Comparison of ENCODE assay signal across 8 cellular contexts in the genomic region with DNA sequence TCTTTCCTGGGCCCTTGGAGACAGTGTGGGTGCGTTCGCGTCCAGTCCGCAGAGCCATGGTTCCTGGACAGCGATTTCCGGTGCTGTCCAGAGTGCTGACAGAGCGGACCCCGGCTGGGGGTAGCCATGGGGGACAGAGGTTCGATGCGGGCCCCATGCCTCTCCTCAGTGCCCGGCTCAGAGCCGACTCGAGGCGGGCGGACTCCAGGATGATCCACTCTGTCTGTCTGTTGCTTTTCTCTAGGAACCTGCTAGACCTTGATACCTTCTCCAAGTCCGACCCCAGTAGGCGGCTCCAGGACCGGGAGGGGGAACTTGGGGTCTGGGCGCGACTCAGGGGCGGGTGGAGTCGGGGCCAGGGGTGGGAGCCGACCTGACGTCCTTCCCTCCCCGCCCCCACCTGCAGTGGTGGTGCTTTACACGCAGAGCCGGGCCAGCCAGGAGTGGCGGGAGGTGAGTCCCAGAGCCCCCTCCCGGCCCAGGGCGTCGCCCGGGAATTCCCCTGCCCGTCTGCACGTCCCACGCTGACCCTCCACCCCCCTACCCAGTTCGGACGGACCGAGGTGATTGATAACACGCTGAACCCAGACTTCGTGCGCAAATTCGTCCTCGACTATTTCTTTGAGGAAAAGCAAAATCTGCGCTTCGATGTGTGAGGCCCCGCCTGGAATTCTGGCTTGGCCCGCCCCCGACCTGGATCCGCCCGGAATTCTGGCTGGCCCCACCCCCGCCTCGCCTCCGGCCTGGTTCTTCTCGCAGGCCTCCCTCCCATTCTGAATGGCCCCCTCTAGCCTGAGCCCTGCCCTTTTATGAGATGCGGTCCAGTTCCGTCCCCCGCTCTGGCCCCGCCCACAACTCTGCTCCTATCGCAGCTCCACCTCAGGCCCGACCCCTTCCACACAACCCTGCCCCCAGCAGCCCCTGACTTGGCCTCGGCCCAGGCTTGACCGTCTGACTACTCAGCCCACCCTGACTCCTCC. TPM values are rescaled to one million over a fixed set of nuclear protein-coding genes. Genes with fewer than 3 reads are reported as not detected.
DNase-seq lines count a peak whose midpoint lies in the region; ATAC-seq, FAIRE-seq and TF ChIP-seq lines count a peak whose summit lies in the region.

No MANE protein-coding gene starts in this region.

- no peak for ATAC-seq in HG03196 (IDR thresholded peaks at IDR 0.05; ENCODE audit: unreplicated experiment)

- no peaks in the 10 kb centered on the region for H3K9me3 Mint-ChIP-seq in endothelial cell (ENCODE audit: unreplicated experiment)

- H3K36me3 Mint-ChIP-seq in endothelial cell (ENCODE audit: low read depth, unreplicated experiment) = peaks cover 16% of the 10 kb centered on the region

- no peak for FAIRE-seq in H54 (lab: Jason Lieb, UNC)

- no peaks in the 10 kb centered on the region for H3K36me3 ChIP-seq in mucosa of stomach (ENCODE audit: control insufficient read depth, insufficient read depth, low read length)

- no peak for TF ChIP-seq POLR2A in H54 (IDR thresholded peaks at IDR 0.05; ENCODE audit: low read depth, low read length)

- no peaks in the 10 kb centered on the region for H3K9me3 ChIP-seq in mucosa of stomach (ENCODE audit: control insufficient read depth, low read length)

- peak; percentile 43 for DNase-seq in activated CD4-positive, CD25-positive, alpha-beta regulatory T cell treated with anti-CD3 and anti-CD28 coated beads, Interleukin-2, amount 50 U/mL, for 72 hours
- DNase-seq in activated CD4-positive, CD25-positive, alpha-beta regulatory T cell (lab: John Stamatoyannopoulos, UW) = no peak
- DNase-seq in SK-N-DZ (ENCODE audit: low spot score) = peak; percentile 91
- peak; percentile 62 for DNase-seq in endothelial cell (ENCODE audit: low spot score)
- no peak for DNase-seq in H54 (ENCODE audit: insufficient read length, low spot score)
- no peak for DNase-seq in middle frontal gyrus (ENCODE audit: extremely low spot score, low spot score)

- peaks cover 3% of the 10 kb centered on the region for H3K4me1 Mint-ChIP-seq in endothelial cell (ENCODE audit: unreplicated experiment)

- no peak overlapping the region for H3K27ac Mint-ChIP-seq in endothelial cell (ENCODE audit: unreplicated experiment)

- peak overlapping the region; percentile 22 for H3K9ac ChIP-seq in mucosa of stomach (ENCODE audit: low read length)

- H3K4me3 ChIP-seq in mucosa of stomach (ENCODE audit: low read length) = no peak overlapping the region

- H3K4me1 ChIP-seq in mucosa of stomach (ENCODE audit: control insufficient read depth, insufficient read depth, low read length) = peaks cover 14% of the 10 kb centered on the region

- no peak for TF ChIP-seq CTCF in endothelial cell (IDR thresholded peaks at IDR 0.05; ENCODE audit: unreplicated experiment)

- H3K27me3 ChIP-seq in mucosa of stomach (ENCODE audit: control insufficient read depth, insufficient read depth, low read length) = peaks cover 16% of the 10 kb centered on the region

- H3K27me3 Mint-ChIP-seq in endothelial cell (ENCODE audit: unreplicated experiment) = peaks cover 7% of the 10 kb centered on the region

- no peak overlapping the region for H3K4me3 Mint-ChIP-seq in endothelial cell (ENCODE audit: unreplicated experiment)

RNA-seq across cellular contexts. Expression of gene CPNE9, which starts 1.0 kb away (rescaled TPM):
- polyA plus RNA-seq in SK-N-DZ (2014; cell fraction: cytosol; rRNA removed) = 0.30 TPM in 1 of 2 replicates, not detected in the other
- polyA plus RNA-seq in SK-N-DZ (2014; cell fraction: nucleus; rRNA removed) = 1.9 TPM in 1 of 2 replicates, not detected in the other
- 0.31 TPM for total RNA-seq in endothelial cell (ENCODE audit: unreplicated experiment)

RNA-seq across cellular contexts. Expression of gene BRPF1, which starts 26.9 kb away (rescaled TPM):
- 28.4 TPM in 2 replicates for polyA plus RNA-seq in SK-N-DZ (2014; cell fraction: cytosol; rRNA removed)
- 46.5 and 55.9 TPM in 2 replicates for polyA plus RNA-seq in SK-N-DZ (2014; cell fraction: nucleus; rRNA removed)
- total RNA-seq in endothelial cell (ENCODE audit: unreplicated experiment) = 40.6 TPM

RNA-seq across cellular contexts. Expression of gene OGG1, which starts 45.1 kb away (rescaled TPM):
- polyA plus RNA-seq in SK-N-DZ (2014; cell fraction: cytosol; rRNA removed) = 44.1 and 55.2 TPM in 2 replicates
- polyA plus RNA-seq in SK-N-DZ (2014; cell fraction: nucleus; rRNA removed) = 46.7 and 59.0 TPM in 2 replicates
- total RNA-seq in endothelial cell (ENCODE audit: unreplicated experiment) = 22.2 TPM

RNA-seq across cellular contexts. Expression of gene MTMR14, which starts 55.3 kb away (rescaled TPM):
- 59.7 and 64.0 TPM in 2 replicates for polyA plus RNA-seq in SK-N-DZ (2014; cell fraction: cytosol; rRNA removed)
- 53.2 and 61.5 TPM in 2 replicates for polyA plus RNA-seq in SK-N-DZ (2014; cell fraction: nucleus; rRNA removed)
- total RNA-seq in endothelial cell (ENCODE audit: unreplicated experiment) = 65.0 TPM

Comparison
In these comparisons a context has a peak if more than half of its experiments do, and no peak if none do; other contexts are left out.
1. DNase-seq: peak in activated CD4-positive, CD25-positive, alpha-beta regulatory T cell treated with anti-CD3 and anti-CD28 coated beads, Interleukin-2, amount 50 U/mL, for 72 hours (single experiment), SK-N-DZ (single experiment) and endothelial cell (single experiment); none in activated CD4-positive, CD25-positive, alpha-beta regulatory T cell (0 of 4), H54 (single experiment) and middle frontal gyrus (single experiment).